Comparison of ENCODE assay signal across 9 cellular contexts in genomic region chr1:167517535-167518330, GRCh38.
A peak's percentile ranks its signal among the peaks of the same experiment; 100 is the strongest.
DNase-seq lines count a peak whose midpoint lies in the region; ATAC-seq, FAIRE-seq and TF ChIP-seq lines count a peak whose summit lies in the region.
"Had no signal": no experiment of that assay in that cellular context is flagged by ENCODE, and none has a peak within 500 bp of the region (broad histone marks: within the 10 kb centered on the region; RNA-seq: fewer than 3 reads in every experiment).

No MANE protein-coding gene starts in this region.

- in situ Hi-C loops in GM13977 (cut with MboI; ENCODE audit: low pct_unique_long_range_greater_than_20kb, low sequenced_read_pairs, unreplicated experiment) = no loop called here

- ATAC-seq in HG03439 (IDR thresholded peaks at IDR 0.05; ENCODE audit: unreplicated experiment) (no peak), HG02763 (IDR thresholded peaks at IDR 0.05; ENCODE audit: unreplicated experiment) (no peak)

- peak overlapping the region; percentile 38 to 59 for H3K4me3 ChIP-seq in mucosa of rectum (ENCODE audit: low read length in 2 of 2)

- no peak for TF ChIP-seq CTCF in GM13977 (IDR thresholded peaks at IDR 0.05; ENCODE audit: extremely low read depth, insufficient read depth, missing control alignments)

- no peaks in the 10 kb centered on the region for H3K9me3 ChIP-seq in mucosa of rectum (ENCODE audit: control insufficient read depth in 2 of 2, low read length in 2 of 2)

- DNase-seq in RCC 7860 (ENCODE audit: low spot score) (peak; percentile 74), NCI-H69 (lab: John Stamatoyannopoulos, UW) (no peak), GM13977 (ENCODE audit: low spot score) (no peak)
- DNase-seq in activated T-cell treated with anti-CD3 and anti-CD28 coated beads, Interleukin-2, amount 50 U/mL, for 1 hour = peak; percentile 88
- peak; percentile 92 for DNase-seq in stimulated activated naive CD4-positive, alpha-beta T cell treated with Interleukin-2 at 50 U/mL for 16 hours (lab: John Stamatoyannopoulos, UW)

- H3K9ac ChIP-seq in mucosa of rectum (ENCODE audit: low read depth in 1 of 2, low read length in 2 of 2) = peak overlapping the region; percentile 27 to 41

- peak; percentile 55 for FAIRE-seq in RCC 7860 (lab: Jason Lieb, UNC)
- FAIRE-seq: astrocyte had no signal

- H3K36me3 ChIP-seq in mucosa of rectum (ENCODE audit: control insufficient read depth in 2 of 2, insufficient read depth in 2 of 2, low read length in 2 of 2) = no peaks in the 10 kb centered on the region

- peak overlapping the region; percentile 20 to 70 for H3K27ac ChIP-seq in mucosa of rectum (ENCODE audit: low read depth in 2 of 2, low read length in 2 of 2)

- no peaks in the 10 kb centered on the region for H3K27me3 ChIP-seq in mucosa of rectum (ENCODE audit: control insufficient read depth in 2 of 2, insufficient read depth in 2 of 2, low read length in 2 of 2)

- H3K4me1 ChIP-seq in mucosa of rectum (ENCODE audit: control insufficient read depth in 2 of 2, insufficient read depth in 2 of 2, low read length in 2 of 2) = no peaks in the 10 kb centered on the region

Comparison
In these comparisons a context has a peak if more than half of its experiments do, and no peak if none do; other contexts are left out.
1. DNase-seq: peak in RCC 7860 (single experiment), activated T-cell treated with anti-CD3 and anti-CD28 coated beads, Interleukin-2, amount 50 U/mL, for 1 hour (single experiment) and stimulated activated naive CD4-positive, alpha-beta T cell treated with Interleukin-2 at 50 U/mL for 16 hours (single experiment); none in NCI-H69 (single experiment) and GM13977 (single experiment).